ENCODE assay signal across 25 cellular contexts in genomic region chr2:67237288-67237687, GRCh38.
A peak's percentile ranks its signal among the peaks of the same experiment; 100 is the strongest.
DNase-seq lines count a peak whose midpoint lies in the region; ATAC-seq, FAIRE-seq and TF ChIP-seq lines count a peak whose summit lies in the region.
"Had no signal": no experiment of that assay in that cellular context is flagged by ENCODE, and none has a peak within 500 bp of the region (broad histone marks: within the 10 kb centered on the region; RNA-seq: fewer than 3 reads in every experiment).

No MANE protein-coding gene starts in this region.

- H3K27me3 Mint-ChIP-seq in brain = peaks cover 5% of the 10 kb centered on the region
- H3K27me3 Mint-ChIP-seq in stimulated activated naive B cell treated with anti-CD40 and anti-IgM and Interleukin-4, amounts not matched to agents 10 μg/mL and 1 μg/mL and 100 μg/mL, for 72 hours = no peaks in the 10 kb centered on the region
- H3K27me3 Mint-ChIP-seq: activated CD4-positive, alpha-beta T cell treated with anti-CD3 and anti-CD28 coated beads, Interleukin-2, amount 10 ng/mL, durations not matched to agents 24 days and 14 days; B cell; effector memory CD8-positive, alpha-beta T cell; stimulated activated naive CD8-positive, alpha-beta T cell treated with anti-CD3 and anti-CD28 coated beads, Interleukin-15, amount 100 ng/mL, for 72 hours had no signal

- no peak for ATAC-seq in stimulated activated naive B cell treated with anti-CD40 and anti-IgM and Interleukin-4, amounts not matched to agents 10 μg/mL and 1 μg/mL and 100 μg/mL, for 72 hours (replicated peaks)
- ATAC-seq: activated naive CD4-positive, alpha-beta T cell treated with anti-CD3 and anti-CD28 coated beads, Interleukin-2, amount 50 U/mL, for 72 hours; effector memory CD8-positive, alpha-beta T cell; left colon; right cardiac atrium; stimulated activated naive CD8-positive, alpha-beta T cell treated with anti-CD3 and anti-CD28 coated beads, Interleukin-15, amount 100 ng/mL, for 72 hours had no signal

- H3K27ac Mint-ChIP-seq in brain = no peak overlapping the region
- H3K27ac Mint-ChIP-seq in stimulated activated naive B cell treated with anti-CD40 and anti-IgM and Interleukin-4, amounts not matched to agents 10 μg/mL and 1 μg/mL and 100 μg/mL, for 72 hours = no peak overlapping the region
- H3K27ac Mint-ChIP-seq: activated CD4-positive, alpha-beta T cell treated with anti-CD3 and anti-CD28 coated beads, Interleukin-2, amount 10 ng/mL, durations not matched to agents 24 days and 14 days; activated naive CD4-positive, alpha-beta T cell treated with anti-CD3 and anti-CD28 coated beads, Interleukin-2, amount 50 U/mL, for 72 hours; B cell; effector memory CD8-positive, alpha-beta T cell; naive B cell had no signal

- DNase-seq in D721Med (ENCODE audit: insufficient read length, low spot score) (no peak), kidney glomerular epithelial cell (lab: John Stamatoyannopoulos, UW) (peak; percentile 2), occipital lobe (lab: John Stamatoyannopoulos, UW) (no peak), putamen (ENCODE audit: low spot score) (no peak)
- no peak for DNase-seq in stimulated activated naive B cell treated with anti-CD40 and anti-IgM and Interleukin-4, amounts not matched to agents 10 μg/mL and 1 μg/mL and 100 μg/mL, for 72 hours
- DNase-seq: activated CD4-positive, alpha-beta T cell treated with anti-CD3 and anti-CD28 coated beads, Interleukin-2, amount 10 ng/mL, durations not matched to agents 24 days and 14 days; COR-L47; effector memory CD8-positive, alpha-beta T cell; GOT3; head of caudate nucleus; left colon; mesendoderm; naive B cell; NCI-H146; NCI-H226; Peyer's patch; right cardiac atrium; stimulated activated naive CD8-positive, alpha-beta T cell treated with anti-CD3 and anti-CD28 coated beads, Interleukin-15, amount 100 ng/mL, for 72 hours; T-helper 2 cell; tibial artery had no signal

- peak; percentile 37 for TF ChIP-seq RAD21 in Ishikawa (IDR thresholded peaks at IDR 0.05; ENCODE audit: low read depth)

- no peaks in the 10 kb centered on the region for H3K36me3 Mint-ChIP-seq in brain
- H3K36me3 Mint-ChIP-seq in stimulated activated naive B cell treated with anti-CD40 and anti-IgM and Interleukin-4, amounts not matched to agents 10 μg/mL and 1 μg/mL and 100 μg/mL, for 72 hours = no peaks in the 10 kb centered on the region
- H3K36me3 Mint-ChIP-seq: activated naive CD4-positive, alpha-beta T cell treated with anti-CD3 and anti-CD28 coated beads, Interleukin-2, amount 50 U/mL, for 72 hours; naive B cell had no signal

- FAIRE-seq in D721Med (lab: Jason Lieb, UNC) = no peak
- FAIRE-seq: colon had no signal

- H3K9me3 Mint-ChIP-seq in brain = no peaks in the 10 kb centered on the region
- H3K9me3 Mint-ChIP-seq in stimulated activated naive B cell treated with anti-CD40 and anti-IgM and Interleukin-4, amounts not matched to agents 10 μg/mL and 1 μg/mL and 100 μg/mL, for 72 hours = no peaks in the 10 kb centered on the region
- H3K9me3 Mint-ChIP-seq: activated CD4-positive, alpha-beta T cell treated with anti-CD3 and anti-CD28 coated beads, Interleukin-2, amount 10 ng/mL, durations not matched to agents 24 days and 14 days; effector memory CD8-positive, alpha-beta T cell; stimulated activated naive CD8-positive, alpha-beta T cell treated with anti-CD3 and anti-CD28 coated beads, Interleukin-15, amount 100 ng/mL, for 72 hours had no signal

- H3K4me3 Mint-ChIP-seq in brain = no peak overlapping the region
- no peak overlapping the region for H3K4me3 Mint-ChIP-seq in stimulated activated naive B cell treated with anti-CD40 and anti-IgM and Interleukin-4, amounts not matched to agents 10 μg/mL and 1 μg/mL and 100 μg/mL, for 72 hours
- H3K4me3 Mint-ChIP-seq: activated CD4-positive, alpha-beta T cell treated with anti-CD3 and anti-CD28 coated beads, Interleukin-2, amount 10 ng/mL, durations not matched to agents 24 days and 14 days; B cell; effector memory CD8-positive, alpha-beta T cell; naive B cell; stimulated activated naive CD8-positive, alpha-beta T cell treated with anti-CD3 and anti-CD28 coated beads, Interleukin-15, amount 100 ng/mL, for 72 hours had no signal

- TF ChIP-seq CTCF in D721Med (IDR thresholded peaks at IDR 0.05; ENCODE audit: insufficient read depth, missing control alignments) (peak; percentile 16), brain (conservative IDR thresholded peaks at IDR 0.05) (peak; percentile 1 to 29)

- H3K4me1 Mint-ChIP-seq in brain = no peaks in the 10 kb centered on the region
- no peaks in the 10 kb centered on the region for H3K4me1 Mint-ChIP-seq in stimulated activated naive B cell treated with anti-CD40 and anti-IgM and Interleukin-4, amounts not matched to agents 10 μg/mL and 1 μg/mL and 100 μg/mL, for 72 hours
- H3K4me1 Mint-ChIP-seq: activated CD4-positive, alpha-beta T cell treated with anti-CD3 and anti-CD28 coated beads, Interleukin-2, amount 10 ng/mL, durations not matched to agents 24 days and 14 days; B cell; naive B cell; stimulated activated naive CD8-positive, alpha-beta T cell treated with anti-CD3 and anti-CD28 coated beads, Interleukin-15, amount 100 ng/mL, for 72 hours had no signal

- no peak for TF ChIP-seq EP300 in Ishikawa (IDR thresholded peaks at IDR 0.05; ENCODE audit: borderline replicate concordance)

TF ChIP-seq in Ishikawa, 13 proteins besides CTCF, POLR2A, EP300 and RAD21:
- TF ChIP-seq YY1 (IDR thresholded peaks at IDR 0.05; ENCODE audit: low read depth) (no peak), ZBTB7A (IDR thresholded peaks at IDR 0.05; ENCODE audit: low read depth) (no peak), FOXM1 (IDR thresholded peaks at IDR 0.05; ENCODE audit: borderline replicate concordance, low read depth) (no peak), MAX (IDR thresholded peaks at IDR 0.05) (no peak), CEBPB (IDR thresholded peaks at IDR 0.05) (no peak), TAF1 (IDR thresholded peaks at IDR 0.05; ENCODE audit: low read depth) (no peak), EGR1 (IDR thresholded peaks at IDR 0.05) (no peak), CREB1 (IDR thresholded peaks at IDR 0.05; ENCODE audit: low read depth) (no peak)
- TF ChIP-seq, protein P1, sequence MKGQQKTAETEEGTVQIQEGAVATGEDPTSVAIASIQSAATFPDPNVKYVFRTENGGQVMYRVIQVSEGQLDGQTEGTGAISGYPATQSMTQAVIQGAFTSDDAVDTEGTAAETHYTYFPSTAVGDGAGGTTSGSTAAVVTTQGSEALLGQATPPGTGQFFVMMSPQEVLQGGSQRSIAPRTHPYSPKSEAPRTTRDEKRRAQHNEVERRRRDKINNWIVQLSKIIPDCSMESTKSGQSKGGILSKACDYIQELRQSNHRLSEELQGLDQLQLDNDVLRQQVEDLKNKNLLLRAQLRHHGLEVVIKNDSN (IDR thresholded peaks at IDR 0.05) = no peak
- TF ChIP-seq, protein P2, sequence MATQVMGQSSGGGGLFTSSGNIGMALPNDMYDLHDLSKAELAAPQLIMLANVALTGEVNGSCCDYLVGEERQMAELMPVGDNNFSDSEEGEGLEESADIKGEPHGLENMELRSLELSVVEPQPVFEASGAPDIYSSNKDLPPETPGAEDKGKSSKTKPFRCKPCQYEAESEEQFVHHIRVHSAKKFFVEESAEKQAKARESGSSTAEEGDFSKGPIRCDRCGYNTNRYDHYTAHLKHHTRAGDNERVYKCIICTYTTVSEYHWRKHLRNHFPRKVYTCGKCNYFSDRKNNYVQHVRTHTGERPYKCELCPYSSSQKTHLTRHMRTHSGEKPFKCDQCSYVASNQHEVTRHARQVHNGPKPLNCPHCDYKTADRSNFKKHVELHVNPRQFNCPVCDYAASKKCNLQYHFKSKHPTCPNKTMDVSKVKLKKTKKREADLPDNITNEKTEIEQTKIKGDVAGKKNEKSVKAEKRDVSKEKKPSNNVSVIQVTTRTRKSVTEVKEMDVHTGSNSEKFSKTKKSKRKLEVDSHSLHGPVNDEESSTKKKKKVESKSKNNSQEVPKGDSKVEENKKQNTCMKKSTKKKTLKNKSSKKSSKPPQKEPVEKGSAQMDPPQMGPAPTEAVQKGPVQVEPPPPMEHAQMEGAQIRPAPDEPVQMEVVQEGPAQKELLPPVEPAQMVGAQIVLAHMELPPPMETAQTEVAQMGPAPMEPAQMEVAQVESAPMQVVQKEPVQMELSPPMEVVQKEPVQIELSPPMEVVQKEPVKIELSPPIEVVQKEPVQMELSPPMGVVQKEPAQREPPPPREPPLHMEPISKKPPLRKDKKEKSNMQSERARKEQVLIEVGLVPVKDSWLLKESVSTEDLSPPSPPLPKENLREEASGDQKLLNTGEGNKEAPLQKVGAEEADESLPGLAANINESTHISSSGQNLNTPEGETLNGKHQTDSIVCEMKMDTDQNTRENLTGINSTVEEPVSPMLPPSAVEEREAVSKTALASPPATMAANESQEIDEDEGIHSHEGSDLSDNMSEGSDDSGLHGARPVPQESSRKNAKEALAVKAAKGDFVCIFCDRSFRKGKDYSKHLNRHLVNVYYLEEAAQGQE (IDR thresholded peaks at IDR 0.05; ENCODE audit: low read depth) = no peak
